ENCODE assay signal across 19 cellular contexts in the genomic region with DNA sequence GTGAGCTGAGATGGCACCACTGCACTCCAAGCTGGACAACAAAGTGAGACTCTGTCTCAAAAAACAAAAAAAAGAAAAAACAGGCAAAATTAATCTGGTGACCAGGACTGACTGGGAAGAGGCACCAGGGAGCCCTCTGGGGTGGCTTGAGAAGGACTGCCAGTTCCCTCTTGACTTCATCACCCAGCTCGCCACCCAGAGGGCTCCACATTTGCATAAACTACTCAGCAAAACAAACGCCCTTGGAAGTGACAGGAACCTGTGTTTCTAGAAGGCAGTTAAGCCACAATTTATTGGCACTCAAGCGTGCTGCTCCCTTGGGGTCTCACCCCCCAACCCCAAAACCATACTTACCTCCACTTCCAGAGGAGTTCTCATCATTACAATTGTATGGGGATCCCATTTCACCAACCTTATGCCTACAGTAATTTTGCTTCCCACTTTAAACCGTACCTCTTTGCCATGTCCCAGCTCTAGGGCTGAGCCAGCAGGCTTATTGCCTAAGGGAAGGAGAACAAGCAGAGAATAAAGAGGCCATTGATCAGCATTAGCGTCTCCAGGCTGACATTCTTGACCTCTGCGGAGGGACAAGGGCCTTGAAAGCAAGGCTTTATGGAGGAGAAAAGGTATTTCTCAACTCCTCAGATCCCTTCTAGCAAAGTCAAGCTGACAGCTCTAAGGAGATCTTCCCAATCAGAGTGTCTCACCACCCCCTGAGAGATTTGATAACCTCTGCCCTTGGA. TPM values are rescaled to one million over a fixed set of nuclear protein-coding genes. Genes with fewer than 3 reads are reported as not detected.
DNase-seq lines count a peak whose midpoint lies in the region; FAIRE-seq and TF ChIP-seq lines count a peak whose summit lies in the region.
"Had no signal": no experiment of that assay in that cellular context is flagged by ENCODE, and none has a peak within 500 bp of the region (broad histone marks: within the 10 kb centered on the region; RNA-seq: fewer than 3 reads in every experiment).

No MANE protein-coding gene starts in this region.

- TF ChIP-seq CTCF in Loucy (conservative IDR thresholded peaks at IDR 0.05; ENCODE audit: low read length), result no peak
- no peak for TF ChIP-seq CTCF in osteoblast (IDR thresholded peaks at IDR 0.05; ENCODE audit: extremely low read depth, low read depth, low read length)
- TF ChIP-seq CTCF in GM20000 (IDR thresholded peaks at IDR 0.05; ENCODE audit: extremely low read depth, missing control alignments), result no peak

- H2AFZ ChIP-seq in Loucy (ENCODE audit: low read length) (peak overlapping the region; percentile 23), osteoblast (ENCODE audit: low read length) (no peak overlapping the region)

- H3K4me2 ChIP-seq in Loucy (ENCODE audit: low read depth, low read length, poor library complexity, severe bottlenecking) (peak overlapping the region; percentile 62), osteoblast (ENCODE audit: insufficient read depth, low read length) (no peak overlapping the region)

- peak overlapping the region; percentile 28 for H3K4me3 ChIP-seq in Loucy (ENCODE audit: low read length, poor library complexity, severe bottlenecking)
- H3K4me3 ChIP-seq in osteoblast (ENCODE audit: insufficient read depth, low read length), result no peak overlapping the region
- H3K4me3 ChIP-seq: gastroesophageal sphincter, SJSA1 had no signal

- no peak for TF ChIP-seq POLR2A in GM12891 (IDR thresholded peaks at IDR 0.05; ENCODE audit: low read depth, low read length)

- H3K9me2 ChIP-seq in Loucy (replicated peaks; ENCODE audit: low read depth, low read length), result no peaks in the 10 kb centered on the region

- H3K79me2 ChIP-seq in Loucy (ENCODE audit: insufficient read depth, low read length), result no peaks in the 10 kb centered on the region
- H3K79me2 ChIP-seq in osteoblast (ENCODE audit: insufficient read depth, low read length), result no peaks in the 10 kb centered on the region

- DNase-seq in GM12891 (ENCODE audit: insufficient read length, low spot score), result no peak
- DNase-seq in astrocyte of the hippocampus (ENCODE audit: low read depth, low spot score), result peak; percentile 16
- DNase-seq in osteoblast (ENCODE audit: insufficient read length, low spot score, missing footprints), result peak; percentile 11
- no peak for DNase-seq in GM20000 (ENCODE audit: low spot score)
- no peak for DNase-seq in HCEC 1CT
- no peak for DNase-seq in stimulated activated CD4-positive, alpha-beta T cell treated with anti-CD3 and anti-CD28 coated beads, Interleukin-4, amount 100 ng/mL, for 4 hours
- no peak for DNase-seq in NCI-H2196 (lab: John Stamatoyannopoulos, UW; ENCODE audit: unreplicated experiment)
- DNase-seq: activated CD4-positive, alpha-beta T cell treated with anti-CD3 and anti-CD28 coated beads, Interleukin-2, amount 50 U/mL, for 4 hours; activated T-cell treated with anti-CD3 and anti-CD28 coated beads, Interleukin-2, amount 50 U/mL, for 4 hours; midbrain; NCI-H1930; occipital lobe; T1000 had no signal

- no peaks in the 10 kb centered on the region for H3K27me3 ChIP-seq in Loucy (ENCODE audit: insufficient read depth, low read length, poor library complexity, severe bottlenecking)
- H3K27me3 ChIP-seq in osteoblast (ENCODE audit: insufficient read depth, low read length), result peaks cover 3% of the 10 kb centered on the region
- H3K27me3 ChIP-seq: gastroesophageal sphincter, SJSA1 had no signal

- no peak overlapping the region for H3K27ac ChIP-seq in osteoblast (ENCODE audit: low read depth, low read length)
- H3K27ac ChIP-seq: gastroesophageal sphincter, SJSA1 had no signal

- no peaks in the 10 kb centered on the region for H3F3A ChIP-seq in Loucy (ENCODE audit: low read depth)

- H3K4me1 ChIP-seq in Loucy (ENCODE audit: insufficient read depth, low read length, poor library complexity, severe bottlenecking) (peaks cover 43% of the 10 kb centered on the region), osteoblast (ENCODE audit: insufficient read depth, low read length) (peaks cover 35% of the 10 kb centered on the region)

- no peaks in the 10 kb centered on the region for H3K36me3 ChIP-seq in Loucy (ENCODE audit: insufficient read depth, low read length)
- H3K36me3 ChIP-seq in osteoblast (ENCODE audit: insufficient read depth, low read length), result no peaks in the 10 kb centered on the region
- H3K36me3 ChIP-seq: gastroesophageal sphincter, SJSA1 had no signal

- FAIRE-seq in GM12891 (lab: Jason Lieb, UNC), result peak; percentile 51
- FAIRE-seq: endometrium, H54, islet of Langerhans had no signal

- peak overlapping the region; percentile 49 for H3K9ac ChIP-seq in Loucy (ENCODE audit: low read depth, low read length, poor library complexity, severe bottlenecking)

- H3K9me3 ChIP-seq in Loucy (ENCODE audit: insufficient read depth, low read depth, low read length), result no peaks in the 10 kb centered on the region
- H3K9me3 ChIP-seq in osteoblast (ENCODE audit: low read depth, low read length), result peaks cover 3% of the 10 kb centered on the region
- H3K9me3 ChIP-seq: SJSA1 had no signal

- no peaks in the 10 kb centered on the region for H4K20me1 ChIP-seq in Loucy (ENCODE audit: insufficient read depth, low read length, poor library complexity, severe bottlenecking)
- peaks cover 3% of the 10 kb centered on the region for H4K20me1 ChIP-seq in osteoblast (ENCODE audit: insufficient read depth, low read length)

TF ChIP-seq in GM12891, 5 proteins besides CTCF, POLR2A, EP300 and RAD21:
- TF ChIP-seq POU2F2 (IDR thresholded peaks at IDR 0.05; ENCODE audit: low read depth, low read length) (peak; percentile 68; the same call in 1 of the 2 replicates), PAX5 (IDR thresholded peaks at IDR 0.05; ENCODE audit: insufficient read depth, low read length, severe bottlenecking) (no peak)

RNA-seq across cellular contexts. Expression of a gene that starts 44.4 kb away (rescaled TPM):
- 7.5 TPM for polyA plus RNA-seq in GM12891 (2012; ENCODE audit: low read depth, missing spikeins)
- 19.9 and 25.6 TPM in 2 replicates for total RNA-seq in osteoblast

Comparison
In these comparisons a context has a peak if more than half of its experiments do, and no peak if none do; other contexts are left out.
1. DNase-seq: peak in astrocyte of the hippocampus (single experiment) and osteoblast (single experiment); none in GM12891 (single experiment), GM20000 (single experiment), HCEC 1CT (single experiment), stimulated activated CD4-positive, alpha-beta T cell treated with anti-CD3 and anti-CD28 coated beads, Interleukin-4, amount 100 ng/mL, for 4 hours (0 of 2) and NCI-H2196 (single experiment).